In genomic region chr4:103008875-103009729, GRCh38 we compare ENCODE assay signal across 8 cellular contexts. TPM values are rescaled to one million over a fixed set of nuclear protein-coding genes. Genes with fewer than 3 reads are reported as not detected.
DNase-seq lines count a peak whose midpoint lies in the region; ATAC-seq and TF ChIP-seq lines count a peak whose summit lies in the region.

No MANE protein-coding gene starts in this region.

- no peaks in the 10 kb centered on the region for H3K36me3 Mint-ChIP-seq in CD14-positive monocyte
- no peaks in the 10 kb centered on the region for H3K36me3 Mint-ChIP-seq in activated B cell treated with CpG ODN at 0.5 μM for 24 hours (ENCODE audit: low read depth)
- no peaks in the 10 kb centered on the region for H3K36me3 Mint-ChIP-seq in glutamatergic neuron (ENCODE audit: unreplicated experiment)

- peak; percentile 77 for TF ChIP-seq CTCF in CD14-positive monocyte (IDR thresholded peaks at IDR 0.05)
- TF ChIP-seq CTCF in activated B cell treated with CpG ODN at 0.5 μM for 24 hours (IDR thresholded peaks at IDR 0.05), result peak; percentile 68
- TF ChIP-seq CTCF in glutamatergic neuron (IDR thresholded peaks at IDR 0.05; ENCODE audit: partially characterized antibody, unreplicated experiment), result peak; percentile 39
- TF ChIP-seq CTCF in prostate gland (IDR thresholded peaks at IDR 0.05), result peak; percentile 29 to 86 (median 74)

- H3K27ac ChIP-seq in prostate gland, result no peak overlapping the region

- H3K9me3 ChIP-seq in prostate gland, result no peaks in the 10 kb centered on the region

- ATAC-seq in GM18499 (IDR thresholded peaks at IDR 0.05; ENCODE audit: insufficient read depth, unreplicated experiment) (peak; percentile 90), HG02870 (IDR thresholded peaks at IDR 0.05; ENCODE audit: unreplicated experiment) (peak; percentile 80), activated B cell treated with CpG ODN at 0.5 μM for 24 hours (ENCODE audit: low read depth) (peak; percentile 92)

- POLR2A ChIA-PET in activated B cell treated with CpG ODN at 0.5 μM for 24 hours (lab: Charles Lee), result interaction anchor here (0.7 kb wide), 1 partner anchor 255 kb away, joined by 6 read pairs; no protein-coding TSS in a partner anchor

- 74% methylated on average over 15 of the region's 15 CpGs for WGBS in prostate gland

- no peaks in the 10 kb centered on the region for H3K4me1 ChIP-seq in prostate gland (replicated peaks)

- H3K4me3 ChIP-seq in prostate gland, result no peak overlapping the region

- H3K27me3 ChIP-seq in prostate gland (replicated peaks; ENCODE audit: insufficient read depth), result no peaks in the 10 kb centered on the region

- intact Hi-C loops in CD14-positive monocyte (cut with micrococcal nuclease) (loop anchor here in 1 of 2 donors (5.0 kb wide), 1 partner anchor 577 kb away; no protein-coding TSS in a partner anchor), activated B cell treated with CpG ODN at 0.5 μM for 24 hours (cut with micrococcal nuclease) (loop anchor here (1.0 to 10.0 kb wide), 8 partner anchors 182 to 578 kb away; partner anchors contain the start of gene UBE2D3), prostate gland (cut with DNase I) (loop anchor here (2.0 kb wide), 1 partner anchor 388 kb away; no protein-coding TSS in a partner anchor)

- CTCF ChIA-PET in activated B cell treated with CpG ODN at 0.5 μM for 24 hours (lab: Charles Lee), result interaction anchor here (0.7 to 1.5 kb wide), 14 partner anchors 9 to 749 kb away, joined by 3 to 7 read pairs (median 3); no protein-coding TSS in a partner anchor

- H3K27ac Mint-ChIP-seq in CD14-positive monocyte, result no peak overlapping the region
- no peak overlapping the region for H3K27ac Mint-ChIP-seq in activated B cell treated with CpG ODN at 0.5 μM for 24 hours
- no peak overlapping the region for H3K27ac Mint-ChIP-seq in glutamatergic neuron (ENCODE audit: unreplicated experiment)

- DNase-seq in CD14-positive monocyte (ENCODE audit: low spot score), result no peak
- peak; percentile 8 to 25 for DNase-seq in NCI-H1930 (lab: John Stamatoyannopoulos, UW)
- DNase-seq in activated B cell treated with CpG ODN at 0.5 μM for 24 hours, result no peak
- DNase-seq in glutamatergic neuron, result no peak
- peak; percentile 42 for DNase-seq in prostate gland (ENCODE audit: low spot score)
- no peak for DNase-seq in activated effector memory CD4-positive, alpha-beta T cell treated with Interleukin-2 at 50 U/mL for 16 hours

- H3K4me3 Mint-ChIP-seq in CD14-positive monocyte, result no peak overlapping the region
- H3K4me3 Mint-ChIP-seq in activated B cell treated with CpG ODN at 0.5 μM for 24 hours, result no peak overlapping the region
- no peak overlapping the region for H3K4me3 Mint-ChIP-seq in glutamatergic neuron (ENCODE audit: unreplicated experiment)

- H3K27me3 Mint-ChIP-seq in CD14-positive monocyte (ENCODE audit: low read depth in 3 of 3) (peaks cover 0 to 1% (median 1%) of the 10 kb centered on the region in 3 donors), activated B cell treated with CpG ODN at 0.5 μM for 24 hours (no peaks in the 10 kb centered on the region), glutamatergic neuron (ENCODE audit: unreplicated experiment) (no peaks in the 10 kb centered on the region)

- H3K9me3 Mint-ChIP-seq in CD14-positive monocyte, result no peaks in the 10 kb centered on the region
- H3K9me3 Mint-ChIP-seq in activated B cell treated with CpG ODN at 0.5 μM for 24 hours, result no peaks in the 10 kb centered on the region
- H3K9me3 Mint-ChIP-seq in glutamatergic neuron (ENCODE audit: unreplicated experiment), result no peaks in the 10 kb centered on the region

- H3K4me1 Mint-ChIP-seq in CD14-positive monocyte, result no peaks in the 10 kb centered on the region
- H3K4me1 Mint-ChIP-seq in activated B cell treated with CpG ODN at 0.5 μM for 24 hours, result no peaks in the 10 kb centered on the region
- no peaks in the 10 kb centered on the region for H3K4me1 Mint-ChIP-seq in glutamatergic neuron (ENCODE audit: low read depth, unreplicated experiment)

- H3K36me3 ChIP-seq in prostate gland, result no peaks in the 10 kb centered on the region

- TF ChIP-seq POLR2A in prostate gland (IDR thresholded peaks at IDR 0.05), result no peak

RNA-seq across cellular contexts. Expression of gene SLC9B1, which starts 10.4 kb away (rescaled TPM):
- 1 to 10 TPM in 1 of 2 donors, under 1 TPM in 1; 0.13 to 1.5 TPM for polyA plus RNA-seq in CD14-positive monocyte
- total RNA-seq in activated B cell treated with CpG ODN at 0.5 μM for 24 hours, result 1.2 and 2.5 TPM in 2 replicates
- 3.1 TPM for total RNA-seq in glutamatergic neuron (ENCODE audit: unreplicated experiment)
- 1 to 10 TPM in 1 of 2 donors, not detected in 1; 9.3 TPM for total RNA-seq in prostate gland

Comparison
In these comparisons a context has a peak if more than half of its experiments do, and no peak if none do; other contexts are left out.
1. DNase-seq: peak in NCI-H1930 (2 of 2) and prostate gland (single experiment); none in CD14-positive monocyte (single experiment), activated B cell treated with CpG ODN at 0.5 μM for 24 hours (single experiment), glutamatergic neuron (single experiment) and activated effector memory CD4-positive, alpha-beta T cell treated with Interleukin-2 at 50 U/mL for 16 hours (single experiment).
2. Peak in every context shown above with its lines, with median percentiles within 50 percentile points of each other: CTCF ChIP-seq and ATAC-seq.